ENCODE assay signal across 1 cellular context in genomic region chr17:11908711-11909146, GRCh38.
TF ChIP-seq lines count a peak whose summit lies in the region.

No MANE protein-coding gene starts in this region.

TF ChIP-seq in K562, 482 proteins besides CTCF, POLR2A, EP300 and RAD21 (continued from another document and continues in another):
- TF ChIP-seq ZNF449 (CRISPR knock-in tag; IDR thresholded peaks at IDR 0.05) (peak; percentile 92), ESRRB (CRISPR knock-in tag; IDR thresholded peaks at IDR 0.05; ENCODE audit: borderline replicate concordance) (no peak), DPF2 (IDR thresholded peaks at IDR 0.05) (peak; percentile 99), TEAD1 (CRISPR knock-in tag; IDR thresholded peaks at IDR 0.05) (peak in 1 of 2 experiments; percentile 90; a peak in 2 of 4 replicates), MXD1 (CRISPR knock-in tag; IDR thresholded peaks at IDR 0.05; ENCODE audit: borderline replicate concordance, poor library complexity, severe bottlenecking) (peak; percentile 38), MEIS2 (IDR thresholded peaks at IDR 0.05; ENCODE audit: partially characterized antibody) (peak; percentile 96), THRAP3 (IDR thresholded peaks at IDR 0.05; ENCODE audit: borderline replicate concordance) (no peak), GATA2 (CRISPR knock-in tag; IDR thresholded peaks at IDR 0.05) (peak; percentile 99), E2F6 (IDR thresholded peaks at IDR 0.05; ENCODE audit: borderline replicate concordance in 1 of 2, extremely low read depth in 1 of 2, insufficient read depth in 1 of 2, insufficient read length in 1 of 2, low read depth in 1 of 2, low read length in 1 of 2, poor library complexity in 1 of 2, severe bottlenecking in 1 of 2) (no peak), CBX2 (IDR thresholded peaks at IDR 0.05; ENCODE audit: insufficient read depth, low read length, poor library complexity, severe bottlenecking) (no peak), LEF1 (IDR thresholded peaks at IDR 0.05) (peak; percentile 100), NFIC (IDR thresholded peaks at IDR 0.05) (peak; percentile 99), ZNF780A (CRISPR knock-in tag; IDR thresholded peaks at IDR 0.05) (no peak), HDAC8 (tag; IDR thresholded peaks at IDR 0.05) (no peak), KDM1A (IDR thresholded peaks at IDR 0.05) (peak; percentile 92 to 95), SMARCA4 (IDR thresholded peaks at IDR 0.05) (peak; percentile 99), HNRNPL (IDR thresholded peaks at IDR 0.05; ENCODE audit: low read depth, low read length) (no peak), MAFK (IDR thresholded peaks at IDR 0.05; ENCODE audit: low read length) (peak; percentile 8; the same call in 1 of the 2 replicates), HBP1 (CRISPR knock-in tag; IDR thresholded peaks at IDR 0.05) (peak; percentile 93; the same call in 1 of the 2 replicates), RERE (CRISPR knock-in tag; IDR thresholded peaks at IDR 0.05; ENCODE audit: borderline replicate concordance) (no peak), SMARCE1 (IDR thresholded peaks at IDR 0.05) (peak; percentile 97), STAT5B (CRISPR knock-in tag; IDR thresholded peaks at IDR 0.05) (no peak), ZNF584 (CRISPR knock-in tag; IDR thresholded peaks at IDR 0.05; ENCODE audit: low read depth) (peak; percentile 98), SMARCB1 (IDR thresholded peaks at IDR 0.05; ENCODE audit: insufficient read length, low read depth) (peak; percentile 76), JUND (IDR thresholded peaks at IDR 0.05; ENCODE audit: borderline replicate concordance, low read depth, low read length) (peak; percentile 58; the same call in 1 of the 2 replicates), JUND (tag; IDR thresholded peaks at IDR 0.05; ENCODE audit: borderline replicate concordance, low read depth, low read length) (peak; percentile 72; the same call in 2 of the 3 replicates), ZC3H4 (CRISPR knock-in tag; IDR thresholded peaks at IDR 0.05; ENCODE audit: borderline replicate concordance) (no peak), RNF2 (IDR thresholded peaks at IDR 0.05) (peak; percentile 87), PHTF2 (CRISPR knock-in tag; IDR thresholded peaks at IDR 0.05) (0 out of 2 replicates have a peak, but pooled peaks have one; percentile 17), PREB (CRISPR knock-in tag; IDR thresholded peaks at IDR 0.05) (no peak), PRDM10 (IDR thresholded peaks at IDR 0.05; ENCODE audit: partially characterized antibody) (no peak), MEF2D (tag; conservative IDR thresholded peaks at IDR 0.05; ENCODE audit: low read depth) (peak; percentile 87), JUNB (CRISPR knock-in tag; conservative IDR thresholded peaks at IDR 0.05) (no peak), MXI1 (IDR thresholded peaks at IDR 0.05; ENCODE audit: low read depth, low read length) (peak; percentile 29; the same call in 1 of the 2 replicates), MYBL2 (IDR thresholded peaks at IDR 0.05; ENCODE audit: low read depth) (peak; percentile 36; the same call in 1 of the 2 replicates), MYBL2 (CRISPR knock-in tag; IDR thresholded peaks at IDR 0.05; ENCODE audit: borderline replicate concordance) (no peak), ZNF518B (CRISPR knock-in tag; IDR thresholded peaks at IDR 0.05) (no peak), ZKSCAN3 (CRISPR knock-in tag; IDR thresholded peaks at IDR 0.05) (no peak), PHF21A (IDR thresholded peaks at IDR 0.05; ENCODE audit: borderline replicate concordance, low read depth) (peak; percentile 29; the same call in 1 of the 2 replicates), ZNF707 (CRISPR knock-in tag; conservative IDR thresholded peaks at IDR 0.05) (no peak), HCFC1 (IDR thresholded peaks at IDR 0.05; ENCODE audit: low read depth, low read length) (no peak), CXXC5 (CRISPR knock-in tag; IDR thresholded peaks at IDR 0.05) (peak; percentile 91), CBFA2T2 (conservative IDR thresholded peaks at IDR 0.05) (peak; percentile 100), ARHGAP35 (IDR thresholded peaks at IDR 0.05; ENCODE audit: partially characterized antibody) (no peak), ETV5 (CRISPR knock-in tag; IDR thresholded peaks at IDR 0.05; ENCODE audit: low read depth) (peak; percentile 59; the same call in 1 of the 2 replicates), ZNF740 (CRISPR knock-in tag; IDR thresholded peaks at IDR 0.05) (no peak), ZNF740 (tag; IDR thresholded peaks at IDR 0.05) (peak in 1 of 2 experiments; percentile 72; a peak in 1 of 4 replicates), POLR2G (IDR thresholded peaks at IDR 0.05; ENCODE audit: low read depth, low read length) (no peak), TAF15 (IDR thresholded peaks at IDR 0.05; ENCODE audit: low read depth, low read length) (no peak)
